35 cellular contexts compared by ENCODE assay signal in genomic region chr11:45343988-45344387, GRCh38. TPM values are rescaled to one million over a fixed set of nuclear protein-coding genes. Genes with fewer than 3 reads are reported as not detected.
"Had no signal": no experiment of that assay in that cellular context is flagged by ENCODE, and none has a peak within 500 bp of the region (broad histone marks: within the 10 kb centered on the region; RNA-seq: fewer than 3 reads in every experiment).

No MANE protein-coding gene starts in this region.

- H3K4me3 Mint-ChIP-seq: activated CD8-positive, alpha-beta T cell treated with anti-CD3 and anti-CD28 coated beads for 36 hours; activated naive CD4-positive, alpha-beta T cell treated with anti-CD3 and anti-CD28 coated beads, Interleukin-2, amount 50 U/mL, for 24 hours; activated naive CD8-positive, alpha-beta T cell treated with anti-CD3 and anti-CD28 coated beads, Interleukin-2, amount 10 ng/mL, durations not matched to agents 7 days and 5 days; activated T-cell treated with anti-CD3 and anti-CD28 coated beads, Interleukin-2, amount 50 U/mL, for 72 hours; activated T-helper 17 cell treated with anti-CD3 and anti-CD28 coated beads, Interleukin-2, amount 50 U/mL, for 72 hours had no signal

- H3K4me1 ChIP-seq: breast epithelium, SJSA1 had no signal

- H3K27ac Mint-ChIP-seq: activated CD8-positive, alpha-beta T cell treated with anti-CD3 and anti-CD28 coated beads for 36 hours; activated naive CD4-positive, alpha-beta T cell treated with anti-CD3 and anti-CD28 coated beads, Interleukin-2, amount 50 U/mL, for 24 hours; activated naive CD8-positive, alpha-beta T cell treated with anti-CD3 and anti-CD28 coated beads, Interleukin-2, amount 10 ng/mL, durations not matched to agents 7 days and 5 days; activated T-cell treated with anti-CD3 and anti-CD28 coated beads, Interleukin-2, amount 50 U/mL, for 72 hours; activated T-helper 17 cell treated with anti-CD3 and anti-CD28 coated beads, Interleukin-2, amount 50 U/mL, for 72 hours had no signal

- DNase-seq: activated CD4-positive, alpha-beta T cell treated with anti-CD3 and anti-CD28 coated beads for 1 hour; activated CD4-positive, alpha-beta T cell treated with anti-CD3 and anti-CD28 coated beads for 48 hours; activated CD4-positive, alpha-beta T cell treated with anti-CD3 and anti-CD28 coated beads, Interleukin-2, amount 50 U/mL, for 4 hours; activated CD4-positive, CD25-positive, alpha-beta regulatory T cell; activated CD8-positive, alpha-beta T cell treated with anti-CD3 and anti-CD28 coated beads for 36 hours; activated effector memory CD4-positive, alpha-beta T cell treated with anti-CD3 and anti-CD28 coated beads, Interleukin-2, amount 50 U/mL, for 16 hours; activated naive CD4-positive, alpha-beta T cell; activated naive CD8-positive, alpha-beta T cell treated with anti-CD3 and anti-CD28 coated beads, Interleukin-2, amount 10 ng/mL, durations not matched to agents 7 days and 5 days; activated T-cell treated with anti-CD3 and anti-CD28 coated beads, Interleukin-2, amount 50 U/mL, for 1 hour; activated T-cell treated with anti-CD3 and anti-CD28 coated beads, Interleukin-2, amount 50 U/mL, for 72 hours; amygdala; body of pancreas; cerebellar nuclear complex; NCI-H1092 treated with DMSO at 0.1 percent for 48 hours; NCI-H146; NCI-H187; NCI-H2029 treated with DMSO at 0.1 percent for 48 hours; NCI-H2107; NCI-H510A; NCI-H748 treated with DMSO at 0.1 percent for 48 hours; NK-92 treated with Interleukin-12 subunit alpha and Interleukin-12 subunit beta, amount 100 ng/mL, for 24 hours; PC-3; Peyer's patch; RPMI8226; SHP77 treated with DMSO at 0.1 percent for 48 hours; T1000; WERI-Rb-1 had no signal

- H3K36me3 Mint-ChIP-seq: activated naive CD4-positive, alpha-beta T cell treated with anti-CD3 and anti-CD28 coated beads, Interleukin-2, amount 50 U/mL, for 24 hours; activated naive CD8-positive, alpha-beta T cell treated with anti-CD3 and anti-CD28 coated beads, Interleukin-2, amount 10 ng/mL, durations not matched to agents 7 days and 5 days had no signal

- H3K27ac ChIP-seq: body of pancreas, breast epithelium, Peyer's patch, SJSA1, WERI-Rb-1 had no signal

- H3K4me3 ChIP-seq: body of pancreas, breast epithelium, K562, Peyer's patch, SJSA1 had no signal

- H3K36me3 ChIP-seq: breast epithelium, Peyer's patch, SJSA1, WERI-Rb-1 had no signal

- H3K9me3 ChIP-seq: body of pancreas, breast epithelium, Peyer's patch, SJSA1 had no signal

- H3K27me3 ChIP-seq: body of pancreas, Peyer's patch had no signal

- ATAC-seq: activated CD8-positive, alpha-beta T cell treated with anti-CD3 and anti-CD28 coated beads for 36 hours; activated T-cell treated with anti-CD3 and anti-CD28 coated beads, Interleukin-2, amount 50 U/mL, for 72 hours; activated T-helper 17 cell treated with anti-CD3 and anti-CD28 coated beads, Interleukin-2, amount 50 U/mL, for 72 hours; body of pancreas; K562; PC-3 had no signal

- H3K9me3 Mint-ChIP-seq: activated CD8-positive, alpha-beta T cell treated with anti-CD3 and anti-CD28 coated beads for 36 hours; activated naive CD4-positive, alpha-beta T cell treated with anti-CD3 and anti-CD28 coated beads, Interleukin-2, amount 50 U/mL, for 24 hours; activated naive CD8-positive, alpha-beta T cell treated with anti-CD3 and anti-CD28 coated beads, Interleukin-2, amount 10 ng/mL, durations not matched to agents 7 days and 5 days; activated T-cell treated with anti-CD3 and anti-CD28 coated beads, Interleukin-2, amount 50 U/mL, for 72 hours; activated T-helper 17 cell treated with anti-CD3 and anti-CD28 coated beads, Interleukin-2, amount 50 U/mL, for 72 hours had no signal

RNA-seq across cellular contexts. Expression of gene SYT13, which starts 57.8 kb away (rescaled TPM):
- total RNA-seq: activated CD8-positive, alpha-beta memory T cell treated with anti-CD3 and anti-CD28 coated beads for 36 hours; activated CD8-positive, alpha-beta T cell treated with anti-CD3 and anti-CD28 coated beads for 36 hours; activated naive CD8-positive, alpha-beta T cell treated with anti-CD3 and anti-CD28 coated beads, Interleukin-2, amount 10 ng/mL, durations not matched to agents 7 days and 5 days; activated T-cell treated with anti-CD3 and anti-CD28 coated beads, Interleukin-2, amount 50 U/mL, for 72 hours; activated T-helper 17 cell treated with anti-CD3 and anti-CD28 coated beads, Interleukin-2, amount 50 U/mL, for 72 hours; PC-3; SJSA1; T-helper 1 cell treated with Interleukin-12 subunit alpha and Interleukin-12 subunit beta and Interleukin-4 antibody, amounts not matched to agents 30 ng/mL and 1 ng/mL, for 36 hours; T-helper 2 cell treated with Interferon-gamma antibody and Interleukin-4, amounts not matched to agents 100 ng/mL and 5 ng/mL, for 36 hours had no signal
